In the genomic region with DNA sequence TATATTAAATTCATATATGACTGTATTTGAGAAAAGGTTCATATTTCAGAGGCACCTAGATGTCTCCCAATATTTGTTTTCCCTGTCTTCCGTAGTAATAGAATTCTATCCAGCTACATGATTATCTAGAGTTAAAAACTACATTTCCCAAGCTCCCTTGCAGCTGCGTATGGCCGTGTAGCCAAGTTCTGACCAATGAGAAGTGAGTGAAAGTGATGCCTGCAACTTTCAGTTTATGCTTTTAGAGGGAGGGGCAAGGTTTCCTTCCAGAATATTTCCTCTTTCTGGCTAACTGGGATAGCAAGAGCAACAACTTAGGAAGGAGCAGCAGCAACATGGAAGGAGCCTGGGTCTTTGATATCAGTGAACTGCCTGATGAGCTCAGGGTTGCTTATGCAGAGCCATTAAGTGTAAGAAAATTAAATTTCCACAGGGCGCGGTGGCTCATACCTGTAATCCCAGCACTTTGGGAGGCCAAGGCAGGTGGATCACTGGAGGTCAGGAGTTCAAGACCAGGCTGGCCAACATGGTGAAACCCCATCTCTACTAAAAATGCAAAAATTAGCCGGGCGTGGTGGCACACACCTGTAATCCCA, we compare ENCODE assay signal across 14 cellular contexts. TPM values are rescaled to one million over a fixed set of nuclear protein-coding genes. Genes with fewer than 3 reads are reported as not detected.
A peak's percentile ranks its signal among the peaks of the same experiment; 100 is the strongest.
DNase-seq lines count a peak whose midpoint lies in the region; ATAC-seq, FAIRE-seq and TF ChIP-seq lines count a peak whose summit lies in the region.
"Had no signal": no experiment of that assay in that cellular context is flagged by ENCODE, and none has a peak within 500 bp of the region (broad histone marks: within the 10 kb centered on the region; RNA-seq: fewer than 3 reads in every experiment).

No MANE protein-coding gene starts in this region.

- BruUV-seq in K562 (replicated peaks; lab: Mats Ljungman, UMichigan) = no TSS peak

- H3K4me1 ChIP-seq in K562 (replicated peaks in 1 of 2; ENCODE audit: control insufficient read depth in 2 of 2, insufficient read depth in 2 of 2, low read length in 2 of 2) = no peaks in the 10 kb centered on the region
- H3K4me1 ChIP-seq in naive thymus-derived CD4-positive, alpha-beta T cell (ENCODE audit: control insufficient read depth in 2 of 2, insufficient read depth in 2 of 2, low read length in 2 of 2) = no peaks in the 10 kb centered on the region
- H3K4me1 ChIP-seq: gastroesophageal sphincter, upper lobe of left lung had no signal

- H3K27ac ChIP-seq in K562 (ENCODE audit: extremely low read depth, low read depth, low read length) = no peak overlapping the region
- no peak overlapping the region for H3K27ac ChIP-seq in naive thymus-derived CD4-positive, alpha-beta T cell (ENCODE audit: low read depth, low read length)
- H3K27ac ChIP-seq: gastroesophageal sphincter, upper lobe of left lung had no signal

- no peak overlapping the region for H3K27ac Mint-ChIP-seq in naive thymus-derived CD4-positive, alpha-beta T cell
- H3K27ac Mint-ChIP-seq: nephron progenitor cell had no signal

- no peak for TF ChIP-seq EP300 in K562 (IDR thresholded peaks at IDR 0.05; ENCODE audit: low read length)

- CTCF ChIA-PET in K562 (lab: Yijun Ruan, JAX; ENCODE audit: low intra/inter-chr PET ratio) = no interaction called here
- CTCF ChIA-PET in naive thymus-derived CD4-positive, alpha-beta T cell (lab: Charles Lee) = interaction anchor here (0.6 kb wide), 1 partner anchor 495 kb away, joined by 4 read pairs; no protein-coding TSS in a partner anchor

- H3K9me3 ChIP-seq in MG63 (peaks cover 2% of the 10 kb centered on the region), K562 (replicated peaks; ENCODE audit: control insufficient read depth, insufficient read depth, low read depth, low read length) (no peaks in the 10 kb centered on the region)
- H3K9me3 ChIP-seq in naive thymus-derived CD4-positive, alpha-beta T cell (ENCODE audit: control insufficient read depth in 2 of 3, low read length in 3 of 3) = no peaks in the 10 kb centered on the region
- H3K9me3 ChIP-seq: gastroesophageal sphincter, upper lobe of left lung had no signal

- intact Hi-C loops in K562 (cut with micrococcal nuclease) = no loop called here
- intact Hi-C loops in naive thymus-derived CD4-positive, alpha-beta T cell (cut with micrococcal nuclease) = no loop called here

- H3K9me1 ChIP-seq in K562 (ENCODE audit: control insufficient read depth, insufficient read depth, low read length) = no peaks in the 10 kb centered on the region

- H3K27me3 ChIP-seq in MG63 (peaks cover 73% of the 10 kb centered on the region), K562 (ENCODE audit: control insufficient read depth in 2 of 2, insufficient read depth in 2 of 2, low read length in 2 of 2) (peaks cover 2 to 11% of the 10 kb centered on the region in 2 experiments; a peak in 1 of 5 replicates)
- H3K27me3 ChIP-seq in naive thymus-derived CD4-positive, alpha-beta T cell (ENCODE audit: control insufficient read depth in 2 of 2, insufficient read depth in 2 of 2, low read length in 2 of 2) = no peaks in the 10 kb centered on the region
- H3K27me3 ChIP-seq: upper lobe of left lung had no signal

- TF ChIP-seq POLR2A in K562 (conservative IDR thresholded peaks at IDR 0.05) = no peak

- H3K27me3 Mint-ChIP-seq in naive thymus-derived CD4-positive, alpha-beta T cell = peaks cover 23 to 49% (median 30%) of the 10 kb centered on the region in 5 donors

- peaks cover 0 to 4% (median 0%) of the 10 kb centered on the region in 7 donors for H3K4me1 Mint-ChIP-seq in naive thymus-derived CD4-positive, alpha-beta T cell
- H3K4me1 Mint-ChIP-seq: nephron progenitor cell had no signal

- in situ Hi-C loops in K562 (cut with MboI) (no loop called here), GM13977 (cut with MboI; ENCODE audit: low pct_unique_long_range_greater_than_20kb, low sequenced_read_pairs, unreplicated experiment) (no loop called here)

- H3K4me3 ChIP-seq in MG63 (no peak overlapping the region), K562 (no peak overlapping the region)
- no peak overlapping the region for H3K4me3 ChIP-seq in naive thymus-derived CD4-positive, alpha-beta T cell (ENCODE audit: low read length)
- H3K4me3 ChIP-seq: gastroesophageal sphincter, upper lobe of left lung had no signal

- DNase-seq in EH (ENCODE audit: low read depth) = peak; percentile 65
- peak; percentile 10 for DNase-seq in MG63
- peak; percentile 48 to 71 (median 66) for DNase-seq in K562 (ENCODE audit: extremely low read depth in 1 of 4, low spot score in 3 of 4)
- DNase-seq in kidney tubule cell (ENCODE audit: low spot score) = peak; percentile 3
- DNase-seq in stimulated activated CD4-positive, alpha-beta T cell treated with anti-CD3 and anti-CD28 coated beads, Interleukin-1b, Interleukin-23, amount 100 ng/mL, for 48 hours = no peak
- no peak for DNase-seq in GM13977 (ENCODE audit: low spot score)
- DNase-seq in globus pallidus (ENCODE audit: low spot score) = no peak
- no peak for DNase-seq in naive thymus-derived CD4-positive, alpha-beta T cell
- DNase-seq: Calu3; nephron progenitor cell; NK-92 treated with Interleukin-12 subunit alpha and Interleukin-12 subunit beta, amount 100 ng/mL, for 24 hours; upper lobe of left lung had no signal

- peak; percentile 83 for FAIRE-seq in K562 (lab: Jason Lieb, UNC)

- TF ChIP-seq CTCF in K562 (IDR thresholded peaks at IDR 0.05 in 2 of 3, conservative IDR thresholded peaks at IDR 0.05 in 1 of 3; ENCODE audit: insufficient read depth in 2 of 3, low read depth in 1 of 3, low read length in 3 of 3) = no peak
- TF ChIP-seq CTCF in GM13977 (IDR thresholded peaks at IDR 0.05; ENCODE audit: extremely low read depth, insufficient read depth, missing control alignments) = no peak

- no peak for TF ChIP-seq RAD21 in K562 (CRISPR knock-in tag; conservative IDR thresholded peaks at IDR 0.05 in 1 of 2, IDR thresholded peaks at IDR 0.05 in 1 of 2)

- POLR2A ChIA-PET in K562 (lab: Yijun Ruan, JAX) = interaction anchor here (1.3 to 1.4 kb wide), 2 partner anchors 9 to 10 kb away, joined by 3 to 6 read pairs; no protein-coding TSS in a partner anchor
- POLR2A ChIA-PET in naive thymus-derived CD4-positive, alpha-beta T cell (lab: Charles Lee) = no interaction called here

- H3K36me3 ChIP-seq in MG63 = no peaks in the 10 kb centered on the region
- no peaks in the 10 kb centered on the region for H3K36me3 ChIP-seq in K562 (ENCODE audit: control insufficient read depth, insufficient read depth, low read length)
- no peaks in the 10 kb centered on the region for H3K36me3 ChIP-seq in naive thymus-derived CD4-positive, alpha-beta T cell (ENCODE audit: control insufficient read depth in 2 of 3, insufficient read depth in 3 of 3, low read length in 3 of 3)
- H3K36me3 ChIP-seq: gastroesophageal sphincter, upper lobe of left lung had no signal

- WGBS in K562 (ENCODE audit: insufficient coverage, low coverage, missing lambda C conversion rate) = 36% methylated on average over 7 of the region's 7 CpGs

- peak overlapping the region in 1 of 10 donors; percentile 37 for H3K4me3 Mint-ChIP-seq in naive thymus-derived CD4-positive, alpha-beta T cell
- H3K4me3 Mint-ChIP-seq: nephron progenitor cell had no signal

- H3K79me2 ChIP-seq in K562 (ENCODE audit: control insufficient read depth, insufficient read depth, low read length) = no peaks in the 10 kb centered on the region

- peak overlapping the region; percentile 56 for H2AFZ ChIP-seq in K562 (ENCODE audit: low read depth, low read length)

- H4K20me1 ChIP-seq in K562 (replicated peaks; ENCODE audit: control insufficient read depth, insufficient read depth, low read length) = 0 out of 2 replicates have a peak, but pooled peaks cover 4% of the 10 kb centered on the region

- no peak overlapping the region for H3K9ac ChIP-seq in K562 (ENCODE audit: insufficient read depth in 1 of 2, low read depth in 2 of 2, low read length in 2 of 2)

- H3K4me2 ChIP-seq in K562 (ENCODE audit: insufficient read depth, low read length) = peak overlapping the region; percentile 42; the same call in 1 of the 2 replicates

- ATAC-seq in K562 = peak; percentile 93
- ATAC-seq in naive thymus-derived CD4-positive, alpha-beta T cell = no peak
- ATAC-seq: activated CD4-positive, CD25-positive, alpha-beta regulatory T cell treated with anti-CD3 and anti-CD28 coated beads, Interleukin-2, amount 50 U/mL, for 24 hours; gastroesophageal sphincter had no signal

- H3K36me3 Mint-ChIP-seq in naive thymus-derived CD4-positive, alpha-beta T cell = no peaks in the 10 kb centered on the region

- H3K9me3 Mint-ChIP-seq in naive thymus-derived CD4-positive, alpha-beta T cell = no peaks in the 10 kb centered on the region
- H3K9me3 Mint-ChIP-seq: nephron progenitor cell had no signal

RNA-seq across cellular contexts. Expression of gene CYP2A13, which starts 23.2 kb away (rescaled TPM):
- not detected in 2 replicates for total RNA-seq in MG63 (2014; rRNA removed; shearing (Covaris generic); ENCODE audit: low replicate concordance)
- not detected in 2 replicates for total RNA-seq in K562 (2011; cell fraction: chromatin; rRNA removed; ENCODE audit: low replicate concordance)
- not detected in 2 replicates for total RNA-seq in K562 (2011; cell fraction: nucleolus; rRNA removed)
- total RNA-seq in K562 (2011; cell fraction: nucleoplasm; rRNA removed) = not detected in 2 replicates
- total RNA-seq in K562 (2014; rRNA removed) = not detected in 2 replicates
- total RNA-seq in K562 (2014; rRNA removed; fragmentation: Illumina TruSeq; extraction: Trizol) = not detected in 2 replicates
- total RNA-seq in K562 (2015; rRNA removed; fragmentation: Illumina TruSeq; extraction: Trizol) = not detected in 2 replicates
- total RNA-seq in K562 (2021) = not detected in 2 replicates
- polyA plus RNA-seq in K562 (2011; rRNA removed) = not detected in 2 replicates
- polyA plus RNA-seq in K562 (2011; cell fraction: cytosol; rRNA removed) = not detected in 2 replicates
- not detected in 2 replicates for polyA plus RNA-seq in K562 (2011; cell fraction: nucleus; rRNA removed)
- not detected in 2 replicates for polyA plus RNA-seq in K562 (2012)
- polyA plus RNA-seq in K562 (2014; fragmentation: Illumina TruSeq; extraction: Trizol) = not detected in 2 replicates
- not detected for polyA plus RNA-seq in K562 (2014; fragmentation: Nextera tagmentation; extraction: Ambion mirVana)
- polyA plus RNA-seq in K562 (2014; rRNA removed) = not detected in 2 replicates
- polyA minus RNA-seq in K562 (2011; rRNA and poly(A)+ RNA removed) = not detected in 2 replicates
- polyA minus RNA-seq in K562 (2011; cell fraction: cytosol; rRNA and poly(A)+ RNA removed) = not detected in 2 replicates
- polyA minus RNA-seq in K562 (2011; cell fraction: nucleus; rRNA and poly(A)+ RNA removed) = not detected in 2 replicates
- total RNA-seq in naive thymus-derived CD4-positive, alpha-beta T cell = not detected
- not detected for polyA plus RNA-seq in naive thymus-derived CD4-positive, alpha-beta T cell
- total RNA-seq: Calu3, gastroesophageal sphincter had no signal

RNA-seq across cellular contexts. Expression of gene CYP2F1, which starts 49.2 kb away (rescaled TPM):
- not detected in 2 replicates for total RNA-seq in MG63 (2014; rRNA removed; shearing (Covaris generic); ENCODE audit: low replicate concordance)
- total RNA-seq in K562 (2011; cell fraction: chromatin; rRNA removed; ENCODE audit: low replicate concordance) = 2.7 and 3.1 TPM in 2 replicates
- total RNA-seq in K562 (2011; cell fraction: nucleolus; rRNA removed) = 0.17 and 0.39 TPM in 2 replicates
- 1.5 and 3.0 TPM in 2 replicates for total RNA-seq in K562 (2011; cell fraction: nucleoplasm; rRNA removed)
- total RNA-seq in K562 (2014; rRNA removed) = 0.77 TPM in 1 of 2 replicates, not detected in the other
- total RNA-seq in K562 (2014; rRNA removed; fragmentation: Illumina TruSeq; extraction: Trizol) = 0.25 TPM in 1 of 2 replicates, not detected in the other
- 0.11 TPM in 1 of 2 replicates, not detected in the other for total RNA-seq in K562 (2015; rRNA removed; fragmentation: Illumina TruSeq; extraction: Trizol)
- 0.38 TPM in 1 of 2 replicates, not detected in the other for total RNA-seq in K562 (2021)
- polyA plus RNA-seq in K562 (2011; rRNA removed) = 0.03 and 0.16 TPM in 2 replicates
- polyA plus RNA-seq in K562 (2011; cell fraction: cytosol; rRNA removed) = 0.12 and 0.35 TPM in 2 replicates
- 0.28 and 0.40 TPM in 2 replicates for polyA plus RNA-seq in K562 (2011; cell fraction: nucleus; rRNA removed)
- polyA plus RNA-seq in K562 (2012) = 0.44 and 1.4 TPM in 2 replicates
- 0.28 and 0.71 TPM in 2 replicates for polyA plus RNA-seq in K562 (2014; fragmentation: Illumina TruSeq; extraction: Trizol)
- polyA plus RNA-seq in K562 (2014; fragmentation: Nextera tagmentation; extraction: Ambion mirVana) = under 1 TPM; 0.10 to 0.11 TPM
- 0.04 TPM in 1 of 2 replicates, not detected in the other for polyA plus RNA-seq in K562 (2014; rRNA removed)
- polyA minus RNA-seq in K562 (2011; rRNA and poly(A)+ RNA removed) = 0.12 TPM in 1 of 2 replicates, not detected in the other
- not detected in 2 replicates for polyA minus RNA-seq in K562 (2011; cell fraction: cytosol; rRNA and poly(A)+ RNA removed)
- 0.67 TPM in 1 of 2 replicates, not detected in the other for polyA minus RNA-seq in K562 (2011; cell fraction: nucleus; rRNA and poly(A)+ RNA removed)
- total RNA-seq in naive thymus-derived CD4-positive, alpha-beta T cell = 1 to 10 TPM in 1 of 5 experiments, under 1 TPM in 2, not detected in 2; 0.32 to 1.1 (median 0.96) TPM
- not detected for polyA plus RNA-seq in naive thymus-derived CD4-positive, alpha-beta T cell
- total RNA-seq: Calu3, gastroesophageal sphincter had no signal

Comparison
In these comparisons a context has a peak if more than half of its experiments do, and no peak if none do; other contexts are left out.
1. DNase-seq: peak in EH (single experiment), MG63 (single experiment), K562 (4 of 4) and kidney tubule cell (single experiment); none in stimulated activated CD4-positive, alpha-beta T cell treated with anti-CD3 and anti-CD28 coated beads, Interleukin-1b, Interleukin-23, amount 100 ng/mL, for 48 hours (single experiment), GM13977 (single experiment), globus pallidus (single experiment) and naive thymus-derived CD4-positive, alpha-beta T cell (0 of 9).